8 cellular contexts compared by ENCODE assay signal in the genomic region with DNA sequence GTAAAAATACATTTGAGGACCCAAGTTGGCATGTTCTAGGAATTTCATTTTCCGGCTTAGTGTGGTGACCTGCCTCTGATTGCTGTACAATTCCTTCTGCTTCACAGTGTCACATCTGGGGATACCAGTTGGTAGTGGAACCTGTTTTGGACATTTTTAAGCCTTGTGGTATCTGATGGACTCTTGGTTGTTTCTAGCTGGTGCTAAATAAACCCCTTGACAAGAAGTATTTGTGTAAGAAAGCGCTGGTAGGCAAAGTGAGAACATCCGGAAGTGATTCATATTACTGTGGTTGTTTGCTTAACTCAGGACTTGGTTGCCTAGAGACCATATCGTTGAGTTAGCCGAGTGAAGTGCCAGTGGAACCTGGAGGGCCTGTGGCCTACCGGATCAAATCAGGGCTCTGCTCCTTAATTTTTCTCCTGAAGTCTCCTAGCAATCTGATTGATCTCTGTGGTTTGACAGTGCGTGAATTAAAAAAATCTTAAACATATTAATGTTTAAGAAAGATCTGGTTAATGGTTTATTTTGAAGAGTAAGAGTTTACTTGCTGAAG. TPM values are rescaled to one million over a fixed set of nuclear protein-coding genes. Genes with fewer than 3 reads are reported as not detected.
DNase-seq lines count a peak whose midpoint lies in the region; ATAC-seq and TF ChIP-seq lines count a peak whose summit lies in the region.

No MANE protein-coding gene starts in this region.

- TF ChIP-seq CTCF in brain (conservative IDR thresholded peaks at IDR 0.05) = no peak

- no peaks in the 10 kb centered on the region for H3K9me3 Mint-ChIP-seq in brain

- H3K4me1 Mint-ChIP-seq in brain = peaks cover 60% of the 10 kb centered on the region

- peak overlapping the region; percentile 45 to 76 (median 70) for H3K4me3 Mint-ChIP-seq in brain

- DNase-seq in NCI-H2107 treated with DMSO at 0.1 percent for 48 hours (lab: John Stamatoyannopoulos, UW; ENCODE audit: unreplicated experiment) = peak; percentile 78
- DNase-seq in NCI-H2107 (lab: John Stamatoyannopoulos, UW) = no peak
- DNase-seq in NCI-H1105 (lab: John Stamatoyannopoulos, UW) = peak; percentile 47
- DNase-seq in T follicular helper cell (ENCODE audit: low read depth) = peak; percentile 55
- peak; percentile 74 for DNase-seq in iPS-NIHi11 (ENCODE audit: low spot score)
- peak; percentile 34 to 51 (median 40) for DNase-seq in stimulated activated CD4-positive, alpha-beta T cell treated with anti-CD3 and anti-CD28 coated beads, Interleukin-12 subunit alpha, Interleukin-12 subunit beta, amount 100 ng/mL, for 48 hours (ENCODE audit: low read depth in 2 of 3, low spot score in 1 of 3)

- peak overlapping the region; percentile 53 to 96 (median 86) for H3K27ac Mint-ChIP-seq in brain

- H3K27me3 Mint-ChIP-seq in brain = peaks cover 2% of the 10 kb centered on the region

- ATAC-seq in HG02840 (IDR thresholded peaks at IDR 0.05; ENCODE audit: low FRiP score, unreplicated experiment) = peak; percentile 87

- peaks cover 32% of the 10 kb centered on the region for H3K36me3 Mint-ChIP-seq in brain

RNA-seq across cellular contexts. Expression of a gene that starts 12.8 kb away (rescaled TPM):
- 55.6 TPM for polyA plus RNA-seq in brain (ENCODE audit: insufficient read depth, low read depth, low replicate concordance)

RNA-seq across cellular contexts. Expression of a gene that starts 48.8 kb away (rescaled TPM):
- polyA plus RNA-seq in brain (ENCODE audit: insufficient read depth, low read depth, low replicate concordance) = 2.3 TPM
